ENCODE assay signal across 8 cellular contexts in genomic region chr15:73305331-73306211, GRCh38.
DNase-seq lines count a peak whose midpoint lies in the region; ATAC-seq and TF ChIP-seq lines count a peak whose summit lies in the region.

No MANE protein-coding gene starts in this region.

- no peaks in the 10 kb centered on the region for H3K4me1 ChIP-seq in neural progenitor cell

- H3F3A ChIP-seq in neural progenitor cell (ENCODE audit: low read depth): peaks cover 4% of the 10 kb centered on the region

- H3K27me3 Mint-ChIP-seq in activated naive CD4-positive, alpha-beta T cell treated with anti-CD3 and anti-CD28 coated beads for 36 hours (ENCODE audit: low read depth): no peaks in the 10 kb centered on the region
- peaks cover 2% of the 10 kb centered on the region for H3K27me3 Mint-ChIP-seq in neural progenitor cell (ENCODE audit: insufficient read depth, low read depth)
- peaks cover 3% of the 10 kb centered on the region for H3K27me3 Mint-ChIP-seq in activated T-helper 1 cell treated with anti-CD3 and anti-CD28 coated beads, Interleukin-12 subunit alpha, Interleukin-12 subunit beta, Interleukin-2, Interleukin-4 antibody, amounts not matched to agents 30 ng/mL and 10 ng/mL and 1 ng/mL, durations not matched to agents 14 hours and 24 hours and 36 hours (ENCODE audit: insufficient read depth)

- intact Hi-C loops in activated naive CD4-positive, alpha-beta T cell treated with anti-CD3 and anti-CD28 coated beads for 36 hours (cut with micrococcal nuclease): loop anchor here (1.0 to 10.0 kb wide), 3 partner anchors 259 to 395 kb away; no protein-coding TSS in a partner anchor
- intact Hi-C loops in activated T-helper 1 cell treated with anti-CD3 and anti-CD28 coated beads, Interleukin-12 subunit alpha, Interleukin-12 subunit beta, Interleukin-2, Interleukin-4 antibody, amounts not matched to agents 30 ng/mL and 10 ng/mL and 1 ng/mL, durations not matched to agents 14 hours and 24 hours and 36 hours (cut with micrococcal nuclease): loop anchor here (2.0 to 5.0 kb wide), 2 partner anchors 332 to 395 kb away; no protein-coding TSS in a partner anchor

- TF ChIP-seq CTCF in NB4 (IDR thresholded peaks at IDR 0.05; ENCODE audit: low read depth, low read length) (peak; percentile 59), RWPE1 (conservative IDR thresholded peaks at IDR 0.05; ENCODE audit: low read depth) (peak; percentile 73), neural progenitor cell (IDR thresholded peaks at IDR 0.05) (peak; percentile 87)

- no peak overlapping the region for H3K4me3 Mint-ChIP-seq in activated naive CD4-positive, alpha-beta T cell treated with anti-CD3 and anti-CD28 coated beads for 36 hours
- no peak overlapping the region for H3K4me3 Mint-ChIP-seq in neural progenitor cell
- no peak overlapping the region for H3K4me3 Mint-ChIP-seq in activated T-helper 1 cell treated with anti-CD3 and anti-CD28 coated beads, Interleukin-12 subunit alpha, Interleukin-12 subunit beta, Interleukin-2, Interleukin-4 antibody, amounts not matched to agents 30 ng/mL and 10 ng/mL and 1 ng/mL, durations not matched to agents 14 hours and 24 hours and 36 hours

- TF ChIP-seq POLR2A in NB4 (IDR thresholded peaks at IDR 0.05; ENCODE audit: extremely low read depth, insufficient read length) (no peak), erythroblast (IDR thresholded peaks at IDR 0.05; ENCODE audit: low read length) (no peak)

- no peak overlapping the region for H2AFZ ChIP-seq in neural progenitor cell (replicated peaks)

- no peaks in the 10 kb centered on the region for H3K27me3 ChIP-seq in neural progenitor cell

- H3K27ac ChIP-seq in RWPE1: no peak overlapping the region
- H3K27ac ChIP-seq in neural progenitor cell: no peak overlapping the region

- no peak overlapping the region for H3K27ac Mint-ChIP-seq in activated naive CD4-positive, alpha-beta T cell treated with anti-CD3 and anti-CD28 coated beads for 36 hours
- H3K27ac Mint-ChIP-seq in neural progenitor cell: peak overlapping the region; percentile 81
- H3K27ac Mint-ChIP-seq in activated T-helper 1 cell treated with anti-CD3 and anti-CD28 coated beads, Interleukin-12 subunit alpha, Interleukin-12 subunit beta, Interleukin-2, Interleukin-4 antibody, amounts not matched to agents 30 ng/mL and 10 ng/mL and 1 ng/mL, durations not matched to agents 14 hours and 24 hours and 36 hours: no peak overlapping the region

- H3K4me3 ChIP-seq in NB4 (ENCODE audit: low read depth, low read length) (no peak overlapping the region), neural progenitor cell (no peak overlapping the region)

- no peaks in the 10 kb centered on the region for H3K79me2 ChIP-seq in neural progenitor cell (ENCODE audit: low read depth)

- H3K36me3 ChIP-seq in neural progenitor cell: no peaks in the 10 kb centered on the region

- DNase-seq in activated naive CD4-positive, alpha-beta T cell treated with anti-CD3 and anti-CD28 coated beads for 36 hours: peak; percentile 36
- no peak for DNase-seq in activated naive CD4-positive, alpha-beta T cell treated with Interleukin-2 at 50 U/mL for 16 hours
- DNase-seq in NB4 (ENCODE audit: low read depth) (peak; percentile 78), RWPE1 (ENCODE audit: low spot score) (peak; percentile 74), erythroblast (lab: John Stamatoyannopoulos, UW) (peak; percentile 48 to 57), neural progenitor cell (ENCODE audit: low spot score) (peak; percentile 83)
- DNase-seq in activated T-helper 1 cell treated with anti-CD3 and anti-CD28 coated beads, Interleukin-12 subunit alpha, Interleukin-12 subunit beta, Interleukin-2, Interleukin-4 antibody, amounts not matched to agents 30 ng/mL and 10 ng/mL and 1 ng/mL, durations not matched to agents 14 hours and 24 hours and 36 hours (ENCODE audit: low spot score): no peak

- H3K4me2 ChIP-seq in neural progenitor cell: no peak overlapping the region

- H4K20me1 ChIP-seq in neural progenitor cell (ENCODE audit: low read depth): no peaks in the 10 kb centered on the region

- H3K9ac ChIP-seq in neural progenitor cell: no peak overlapping the region

- H3K4me1 Mint-ChIP-seq in activated naive CD4-positive, alpha-beta T cell treated with anti-CD3 and anti-CD28 coated beads for 36 hours (ENCODE audit: low read depth): peaks cover 4% of the 10 kb centered on the region
- peaks cover 6% of the 10 kb centered on the region for H3K4me1 Mint-ChIP-seq in neural progenitor cell
- H3K4me1 Mint-ChIP-seq in activated T-helper 1 cell treated with anti-CD3 and anti-CD28 coated beads, Interleukin-12 subunit alpha, Interleukin-12 subunit beta, Interleukin-2, Interleukin-4 antibody, amounts not matched to agents 30 ng/mL and 10 ng/mL and 1 ng/mL, durations not matched to agents 14 hours and 24 hours and 36 hours (ENCODE audit: low read depth): peaks cover 14% of the 10 kb centered on the region

- CTCF ChIA-PET in activated naive CD4-positive, alpha-beta T cell treated with anti-CD3 and anti-CD28 coated beads for 36 hours (lab: Charles Lee): interaction anchor here (0.9 to 1.7 kb wide), 5 partner anchors 18 to 396 kb away, joined by 3 to 5 read pairs (median 3); no protein-coding TSS in a partner anchor
- CTCF ChIA-PET in RWPE1 (lab: Yijun Ruan, JAX): interaction anchor here (0.5 to 1.6 kb wide), 10 partner anchors 13 to 476 kb away, joined by 3 to 6 read pairs (median 3); no protein-coding TSS in a partner anchor

- H3K9me3 ChIP-seq in neural progenitor cell (ENCODE audit: low read depth): no peaks in the 10 kb centered on the region

- POLR2A ChIA-PET in RWPE1 (lab: Yijun Ruan, JAX; ENCODE audit: low non-redundant PET): no interaction called here

- no peak for ATAC-seq in GM18907 (IDR thresholded peaks at IDR 0.05; ENCODE audit: unreplicated experiment)

- peaks cover 3% of the 10 kb centered on the region for H3K36me3 Mint-ChIP-seq in activated naive CD4-positive, alpha-beta T cell treated with anti-CD3 and anti-CD28 coated beads for 36 hours (ENCODE audit: low read depth)
- peaks cover 25% of the 10 kb centered on the region for H3K36me3 Mint-ChIP-seq in neural progenitor cell
- no peaks in the 10 kb centered on the region for H3K36me3 Mint-ChIP-seq in activated T-helper 1 cell treated with anti-CD3 and anti-CD28 coated beads, Interleukin-12 subunit alpha, Interleukin-12 subunit beta, Interleukin-2, Interleukin-4 antibody, amounts not matched to agents 30 ng/mL and 10 ng/mL and 1 ng/mL, durations not matched to agents 14 hours and 24 hours and 36 hours (ENCODE audit: low read depth)

- H3K9me3 Mint-ChIP-seq in activated naive CD4-positive, alpha-beta T cell treated with anti-CD3 and anti-CD28 coated beads for 36 hours: no peaks in the 10 kb centered on the region
- H3K9me3 Mint-ChIP-seq in neural progenitor cell: no peaks in the 10 kb centered on the region
- H3K9me3 Mint-ChIP-seq in activated T-helper 1 cell treated with anti-CD3 and anti-CD28 coated beads, Interleukin-12 subunit alpha, Interleukin-12 subunit beta, Interleukin-2, Interleukin-4 antibody, amounts not matched to agents 30 ng/mL and 10 ng/mL and 1 ng/mL, durations not matched to agents 14 hours and 24 hours and 36 hours: no peaks in the 10 kb centered on the region

Comparison
In these comparisons a context has a peak if more than half of its experiments do, and no peak if none do; other contexts are left out.
1. DNase-seq: peak in activated naive CD4-positive, alpha-beta T cell treated with anti-CD3 and anti-CD28 coated beads for 36 hours (single experiment), NB4 (single experiment), RWPE1 (single experiment), erythroblast (2 of 2) and neural progenitor cell (single experiment); none in activated naive CD4-positive, alpha-beta T cell treated with Interleukin-2 at 50 U/mL for 16 hours (single experiment) and activated T-helper 1 cell treated with anti-CD3 and anti-CD28 coated beads, Interleukin-12 subunit alpha, Interleukin-12 subunit beta, Interleukin-2, Interleukin-4 antibody, amounts not matched to agents 30 ng/mL and 10 ng/mL and 1 ng/mL, durations not matched to agents 14 hours and 24 hours and 36 hours (single experiment).
2. Peak in every context shown above with its lines, with median percentiles within 50 percentile points of each other: CTCF ChIP-seq.